Comparison of ENCODE assay signal across 14 cellular contexts in genomic region chrX:101260435-101260834, GRCh38. TPM values are rescaled to one million over a fixed set of nuclear protein-coding genes. Genes with fewer than 3 reads are reported as not detected.
A peak's percentile ranks its signal among the peaks of the same experiment; 100 is the strongest.
DNase-seq lines count a peak whose midpoint lies in the region; ATAC-seq, FAIRE-seq and TF ChIP-seq lines count a peak whose summit lies in the region.
"Had no signal": no experiment of that assay in that cellular context is flagged by ENCODE, and none has a peak within 500 bp of the region (broad histone marks: within the 10 kb centered on the region; RNA-seq: fewer than 3 reads in every experiment).

No MANE protein-coding gene starts in this region.

- H3K9ac ChIP-seq in HepG2 (ENCODE audit: insufficient read depth, low read depth, low read length) = no peak overlapping the region

- BruUV-seq in HepG2 (replicated peaks; lab: Mats Ljungman, UMichigan) = no TSS peak

- H2AFZ ChIP-seq in HepG2 (ENCODE audit: low read length) = no peak overlapping the region

- no peaks in the 10 kb centered on the region for H3K79me2 ChIP-seq in HepG2 (ENCODE audit: insufficient read depth, low read length)

- no peaks in the 10 kb centered on the region for H3K27me3 ChIP-seq in HepG2 (ENCODE audit: control insufficient read depth in 1 of 2, insufficient read depth in 2 of 2, low read length in 2 of 2)

- peak; percentile 86 for FAIRE-seq in HepG2 (lab: Jason Lieb, UNC)
- FAIRE-seq: frontal cortex, GM12892 had no signal

- DNase-seq in GM03348 (ENCODE audit: low spot score) = peak; percentile 12
- peak; percentile 15 for DNase-seq in KBM-7
- DNase-seq in T47D (ENCODE audit: low read depth in 1 of 2, low spot score in 1 of 2) = peak; percentile 13 to 48
- peak; percentile 9 for DNase-seq in HepG2 (ENCODE audit: low spot score)
- no peak for DNase-seq in CD1c-positive myeloid dendritic cell (ENCODE audit: extremely low spot score)
- DNase-seq: activated CD4-positive, alpha-beta T cell treated with anti-CD3 and anti-CD28 coated beads for 4 hours; adrenal gland; naive thymus-derived CD4-positive, alpha-beta T cell; NCI-H2029 treated with DMSO at 0.1 percent for 48 hours; stimulated activated CD4-positive, alpha-beta T cell treated with anti-CD3 and anti-CD28 coated beads, Interleukin-1b, Interleukin-23, amount 100 ng/mL, for 48 hours had no signal

- peak; percentile 69 for TF ChIP-seq CTCF in HepG2 (CRISPR knock-in tag; IDR thresholded peaks at IDR 0.05)

- POLR2A ChIA-PET in HepG2 (lab: Yijun Ruan, JAX) = no interaction called here

- 0 out of 2 replicates have a peak, but pooled peaks have one; percentile 30 for TF ChIP-seq RAD21 in HepG2 (CRISPR knock-in tag; IDR thresholded peaks at IDR 0.05)

- CTCF ChIA-PET in HepG2 (lab: Yijun Ruan, JAX; ENCODE audit: low intra/inter-chr PET ratio, low total read pairs) = interaction anchor here (0.8 kb wide), 1 partner anchor 27 kb away, joined by 4 read pairs; no protein-coding TSS in a partner anchor

- H3K9me3 ChIP-seq in HepG2 (ENCODE audit: low read length) = no peaks in the 10 kb centered on the region
- H3K9me3 ChIP-seq: adrenal gland had no signal

- in situ Hi-C loops in KBM-7 (cut with MboI; ENCODE audit: low pct_unique_long_range_greater_than_20kb, low sequenced_read_pairs) (no loop called here), T47D (cut with HindIII; ENCODE audit: low pct_unique_long_range_greater_than_20kb, low sequenced_read_pairs) (no loop called here), HepG2 (cut with HindIII; ENCODE audit: extremely low pct_ligation_motif_present, low pct_unique_long_range_greater_than_20kb) (no loop called here)

- no peaks in the 10 kb centered on the region for H3K36me3 ChIP-seq in HepG2 (replicated peaks in 1 of 2; ENCODE audit: control insufficient read depth in 1 of 2, insufficient read depth in 2 of 2, low read length in 2 of 2)
- H3K36me3 ChIP-seq: adrenal gland had no signal

- no peaks in the 10 kb centered on the region for H3K4me1 ChIP-seq in HepG2 (ENCODE audit: insufficient read depth, low read length)
- H3K4me1 ChIP-seq: adrenal gland had no signal

- no peak for TF ChIP-seq POLR2A in HepG2 (IDR thresholded peaks at IDR 0.05; ENCODE audit: insufficient read depth in 1 of 2, low read depth in 2 of 2, low read length in 2 of 2)

- no peak overlapping the region for H3K27ac ChIP-seq in HepG2 (ENCODE audit: extremely low read length, insufficient read depth, low read length)
- H3K27ac ChIP-seq: adrenal gland had no signal

- no peak for TF ChIP-seq EP300 in HepG2 (IDR thresholded peaks at IDR 0.05; ENCODE audit: low read depth in 2 of 2, low read length in 2 of 2)
- no peak for TF ChIP-seq EP300 in HepG2 (CRISPR knock-in tag; IDR thresholded peaks at IDR 0.05; ENCODE audit: borderline replicate concordance)

- peak; percentile 91 for ATAC-seq in HepG2
- ATAC-seq in HG03135 (IDR thresholded peaks at IDR 0.05; ENCODE audit: unreplicated experiment) = no peak
- ATAC-seq in HG02642 (IDR thresholded peaks at IDR 0.05; ENCODE audit: poor library complexity, unreplicated experiment) = no peak
- ATAC-seq: naive thymus-derived CD4-positive, alpha-beta T cell had no signal

- H4K20me1 ChIP-seq in HepG2 (ENCODE audit: insufficient read depth, low read length) = no peaks in the 10 kb centered on the region

- H3K4me3 ChIP-seq in HepG2 (replicated peaks in 1 of 3; ENCODE audit: insufficient read depth in 1 of 3, low read depth in 2 of 3, low read length in 3 of 3) = no peak overlapping the region
- H3K4me3 ChIP-seq: adrenal gland had no signal

- no peak overlapping the region for H3K4me2 ChIP-seq in HepG2 (ENCODE audit: low read depth, low read length)

- intact Hi-C loops in HepG2 (cut with micrococcal nuclease; ENCODE audit: unreplicated experiment) = no loop called here

- WGBS in HepG2 (ENCODE audit: low lambda C conversion rate) = 100% methylated on average over 1 of the region's 4 CpGs

TF ChIP-seq in HepG2, 621 proteins besides CTCF, POLR2A, EP300 and RAD21:
- TF ChIP-seq SMC3 (IDR thresholded peaks at IDR 0.05; ENCODE audit: low read length) (peak; percentile 50; the same call in 1 of the 2 replicates), ZNF703 (CRISPR knock-in tag; IDR thresholded peaks at IDR 0.05; ENCODE audit: borderline replicate concordance) (no peak), ETV5 (CRISPR knock-in tag; IDR thresholded peaks at IDR 0.05; ENCODE audit: borderline replicate concordance) (peak; percentile 28; the same call in 1 of the 2 replicates), HNF4A (CRISPR knock-in tag; IDR thresholded peaks at IDR 0.05) (0 out of 2 replicates have a peak, but pooled peaks have one; percentile 8), STAG1 (CRISPR knock-in tag; IDR thresholded peaks at IDR 0.05) (peak; percentile 63)
TF ChIP-seq in HepG2: peak in this region for 4.

RNA-seq across cellular contexts. Expression of gene TAF7L, which starts 30.7 kb away (rescaled TPM):
- total RNA-seq in HepG2 (2016; rRNA removed; fragmentation: Illumina TruSeq; extraction: Trizol) = not detected in 2 replicates
- total RNA-seq in HepG2 (2016; cell fraction: cytosol; rRNA removed; fragmentation: Illumina TruSeq; extraction: Trizol; ENCODE audit: low read depth) = not detected in 2 replicates
- not detected in 2 replicates for total RNA-seq in HepG2 (2016; cell fraction: insoluble cytoplasmic fraction; rRNA removed; fragmentation: Illumina TruSeq; extraction: Trizol)
- not detected in 2 replicates for total RNA-seq in HepG2 (2016; cell fraction: membrane; rRNA removed; fragmentation: Illumina TruSeq; extraction: Trizol)
- not detected in 2 replicates for total RNA-seq in HepG2 (2016; cell fraction: nucleus; rRNA removed; fragmentation: Illumina TruSeq; extraction: Trizol)
- 0.05 TPM in 1 of 2 replicates, not detected in the other for polyA plus RNA-seq in HepG2 (2011; rRNA removed)
- not detected in 2 replicates for polyA plus RNA-seq in HepG2 (2011; cell fraction: cytosol; rRNA removed)
- not detected in 2 replicates for polyA plus RNA-seq in HepG2 (2011; cell fraction: nucleus; rRNA removed)
- polyA plus RNA-seq in HepG2 (2012) = not detected in 2 replicates
- not detected in 2 replicates for polyA plus RNA-seq in HepG2 (2016; cell fraction: cytosol; fragmentation: Illumina TruSeq; extraction: Trizol; ENCODE audit: low read depth)
- not detected in 2 replicates for polyA plus RNA-seq in HepG2 (2016; cell fraction: insoluble cytoplasmic fraction; fragmentation: Illumina TruSeq; extraction: Trizol; ENCODE audit: low read depth)
- polyA plus RNA-seq in HepG2 (2016; cell fraction: membrane; fragmentation: Illumina TruSeq; extraction: Trizol; ENCODE audit: low read depth) = not detected in 2 replicates
- polyA plus RNA-seq in HepG2 (2016; cell fraction: nucleus; fragmentation: Illumina TruSeq; extraction: Trizol; ENCODE audit: insufficient read depth, low read depth) = not detected in 2 replicates
- not detected in 2 replicates for polyA minus RNA-seq in HepG2 (2011; rRNA and poly(A)+ RNA removed; ENCODE audit: low replicate concordance)
- polyA minus RNA-seq in HepG2 (2011; cell fraction: cytosol; rRNA and poly(A)+ RNA removed) = not detected in 2 replicates
- polyA minus RNA-seq in HepG2 (2011; cell fraction: nucleus; rRNA and poly(A)+ RNA removed) = not detected in 2 replicates
- polyA plus RNA-seq: naive thymus-derived CD4-positive, alpha-beta T cell had no signal

RNA-seq across cellular contexts. Expression of gene DRP2, which starts 40.8 kb away (rescaled TPM):
- 0.03 and 0.04 TPM in 2 replicates for total RNA-seq in HepG2 (2016; rRNA removed; fragmentation: Illumina TruSeq; extraction: Trizol)
- under 0.01 TPM in 1 of 2 replicates, not detected in the other for total RNA-seq in HepG2 (2016; cell fraction: cytosol; rRNA removed; fragmentation: Illumina TruSeq; extraction: Trizol; ENCODE audit: low read depth)
- total RNA-seq in HepG2 (2016; cell fraction: insoluble cytoplasmic fraction; rRNA removed; fragmentation: Illumina TruSeq; extraction: Trizol) = 0.02 and 0.04 TPM in 2 replicates
- total RNA-seq in HepG2 (2016; cell fraction: membrane; rRNA removed; fragmentation: Illumina TruSeq; extraction: Trizol) = 0.03 and 0.06 TPM in 2 replicates
- 0.09 and 0.16 TPM in 2 replicates for total RNA-seq in HepG2 (2016; cell fraction: nucleus; rRNA removed; fragmentation: Illumina TruSeq; extraction: Trizol)
- 0.07 and 0.09 TPM in 2 replicates for polyA plus RNA-seq in HepG2 (2011; rRNA removed)
- polyA plus RNA-seq in HepG2 (2011; cell fraction: cytosol; rRNA removed) = 0.04 and 0.06 TPM in 2 replicates
- 0.13 and 0.23 TPM in 2 replicates for polyA plus RNA-seq in HepG2 (2011; cell fraction: nucleus; rRNA removed)
- 0.03 and 0.07 TPM in 2 replicates for polyA plus RNA-seq in HepG2 (2012)
- not detected in 2 replicates for polyA plus RNA-seq in HepG2 (2016; cell fraction: cytosol; fragmentation: Illumina TruSeq; extraction: Trizol; ENCODE audit: low read depth)
- not detected in 2 replicates for polyA plus RNA-seq in HepG2 (2016; cell fraction: insoluble cytoplasmic fraction; fragmentation: Illumina TruSeq; extraction: Trizol; ENCODE audit: low read depth)
- 0.03 TPM in 1 of 2 replicates, not detected in the other for polyA plus RNA-seq in HepG2 (2016; cell fraction: membrane; fragmentation: Illumina TruSeq; extraction: Trizol; ENCODE audit: low read depth)
- 0.21 and 0.27 TPM in 2 replicates for polyA plus RNA-seq in HepG2 (2016; cell fraction: nucleus; fragmentation: Illumina TruSeq; extraction: Trizol; ENCODE audit: insufficient read depth, low read depth)
- polyA minus RNA-seq in HepG2 (2011; rRNA and poly(A)+ RNA removed; ENCODE audit: low replicate concordance) = 0.10 and 1.2 TPM in 2 replicates
- polyA minus RNA-seq in HepG2 (2011; cell fraction: cytosol; rRNA and poly(A)+ RNA removed) = not detected in 2 replicates
- 0.13 and 0.25 TPM in 2 replicates for polyA minus RNA-seq in HepG2 (2011; cell fraction: nucleus; rRNA and poly(A)+ RNA removed)
- polyA plus RNA-seq: naive thymus-derived CD4-positive, alpha-beta T cell had no signal
